Comparison of ENCODE assay signal across 8 cellular contexts in genomic region chr18:55320399-55321255, GRCh38.
A peak's percentile ranks its signal among the peaks of the same experiment; 100 is the strongest.
DNase-seq lines count a peak whose midpoint lies in the region; ATAC-seq and TF ChIP-seq lines count a peak whose summit lies in the region.

No MANE protein-coding gene starts in this region.

- H3K4me2 ChIP-seq in neural progenitor cell, result peak overlapping the region; percentile 87

- no peaks in the 10 kb centered on the region for H3K4me1 Mint-ChIP-seq in central memory CD8-positive, alpha-beta T cell
- peaks cover 57% of the 10 kb centered on the region for H3K4me1 Mint-ChIP-seq in neural progenitor cell

- no peak overlapping the region for H3K27ac ChIP-seq in neural progenitor cell

- H3K27ac Mint-ChIP-seq in central memory CD8-positive, alpha-beta T cell (ENCODE audit: low read depth), result no peak overlapping the region
- no peak overlapping the region for H3K27ac Mint-ChIP-seq in neural progenitor cell

- H3F3A ChIP-seq in neural progenitor cell (ENCODE audit: low read depth), result peaks cover 29% of the 10 kb centered on the region

- H3K79me2 ChIP-seq in neural progenitor cell (ENCODE audit: low read depth), result peaks cover 70% of the 10 kb centered on the region

- no peak for ATAC-seq in central memory CD8-positive, alpha-beta T cell (replicated peaks; ENCODE audit: extremely low read depth, poor library complexity, severe bottlenecking)
- ATAC-seq in HG03342 (IDR thresholded peaks at IDR 0.05; ENCODE audit: unreplicated experiment), result no peak
- no peak for ATAC-seq in GM21619 (IDR thresholded peaks at IDR 0.05; ENCODE audit: unreplicated experiment)
- ATAC-seq in GM21528 (IDR thresholded peaks at IDR 0.05; ENCODE audit: low FRiP score, unreplicated experiment), result no peak

- H2AFZ ChIP-seq in neural progenitor cell (replicated peaks), result no peak overlapping the region

- H3K27me3 Mint-ChIP-seq in central memory CD8-positive, alpha-beta T cell, result peaks cover 29% of the 10 kb centered on the region
- H3K27me3 Mint-ChIP-seq in neural progenitor cell (ENCODE audit: insufficient read depth, low read depth), result peaks cover 3% of the 10 kb centered on the region

- peaks cover 6% of the 10 kb centered on the region; the same call in 1 of the 2 replicates for H3K4me1 ChIP-seq in BE2C
- H3K4me1 ChIP-seq in neural progenitor cell, result peaks cover 54% of the 10 kb centered on the region

- H3K9me3 Mint-ChIP-seq in central memory CD8-positive, alpha-beta T cell, result no peaks in the 10 kb centered on the region
- no peaks in the 10 kb centered on the region for H3K9me3 Mint-ChIP-seq in neural progenitor cell

- H3K27me3 ChIP-seq in BE2C, result no peaks in the 10 kb centered on the region
- H3K27me3 ChIP-seq in neural progenitor cell, result no peaks in the 10 kb centered on the region

- peak overlapping the region; percentile 95 for H3K4me3 ChIP-seq in BE2C (ENCODE audit: low read depth, low read length)
- H3K4me3 ChIP-seq in neural progenitor cell, result no peak overlapping the region

- TF ChIP-seq CTCF in BE2C (IDR thresholded peaks at IDR 0.05; ENCODE audit: low read depth, low read length) (no peak), neural progenitor cell (IDR thresholded peaks at IDR 0.05) (no peak)

- H3K36me3 Mint-ChIP-seq in central memory CD8-positive, alpha-beta T cell (ENCODE audit: insufficient read depth), result no peaks in the 10 kb centered on the region
- no peaks in the 10 kb centered on the region for H3K36me3 Mint-ChIP-seq in neural progenitor cell

- DNase-seq in BE2C (no peak), MV-4-11 (lab: John Stamatoyannopoulos, UW) (peak; percentile 2), neural progenitor cell (ENCODE audit: low spot score) (no peak)
- no peak for DNase-seq in central memory CD8-positive, alpha-beta T cell (ENCODE audit: low spot score in 2 of 2)
- DNase-seq in activated naive CD4-positive, alpha-beta T cell treated with Interleukin-2 at 50 U/mL for 16 hours, result no peak

- no peak overlapping the region for H3K9ac ChIP-seq in neural progenitor cell

- H4K20me1 ChIP-seq in neural progenitor cell (ENCODE audit: low read depth), result peaks cover 98% of the 10 kb centered on the region

- H3K36me3 ChIP-seq in BE2C (no peaks in the 10 kb centered on the region), neural progenitor cell (no peaks in the 10 kb centered on the region)

- H3K4me3 Mint-ChIP-seq in central memory CD8-positive, alpha-beta T cell, result peak overlapping the region; percentile 2
- peak overlapping the region; percentile 91 for H3K4me3 Mint-ChIP-seq in neural progenitor cell

- no peaks in the 10 kb centered on the region for H3K9me3 ChIP-seq in BE2C
- no peaks in the 10 kb centered on the region for H3K9me3 ChIP-seq in neural progenitor cell (ENCODE audit: low read depth)
